Comparison of ENCODE assay signal across 20 cellular contexts in genomic region chr19:32661318-32661717, GRCh38. TPM values are rescaled to one million over a fixed set of nuclear protein-coding genes. Genes with fewer than 3 reads are reported as not detected.
"Had no signal": no experiment of that assay in that cellular context is flagged by ENCODE, and none has a peak within 500 bp of the region (broad histone marks: within the 10 kb centered on the region; RNA-seq: fewer than 3 reads in every experiment).

No MANE protein-coding gene starts in this region.

- H3K27me3 Mint-ChIP-seq: naive thymus-derived CD8-positive, alpha-beta T cell had no signal

- H3K4me2 ChIP-seq: hepatocyte had no signal

- H3K9me3 ChIP-seq: esophagus muscularis mucosa, mucosa of descending colon, right atrium auricular region, stomach, upper lobe of left lung, uterus had no signal

- H3K4me1 ChIP-seq: stomach, uterus had no signal

- H3K27ac ChIP-seq: epithelial cell of prostate, esophagus muscularis mucosa, hepatocyte, right atrium auricular region, stomach, upper lobe of left lung, uterus had no signal

- H2AFZ ChIP-seq: hepatocyte had no signal

- H3K4me3 ChIP-seq: esophagus muscularis mucosa, hepatocyte, lung, mucosa of descending colon, right atrium auricular region, stomach, upper lobe of left lung, uterus had no signal

- H3K27me3 ChIP-seq: esophagus muscularis mucosa, hepatocyte, right atrium auricular region, stomach, upper lobe of left lung, uterus had no signal

- H3K36me3 ChIP-seq: uterus had no signal

- H3K4me3 Mint-ChIP-seq: naive thymus-derived CD8-positive, alpha-beta T cell had no signal

- FAIRE-seq: endometrium, small intestine had no signal

- ATAC-seq: left colon; left ventricle myocardium superior; mucosa of descending colon; naive thymus-derived CD8-positive, alpha-beta T cell had no signal

- DNase-seq: effector memory CD4-positive, alpha-beta T cell; left colon; left ventricle myocardium superior; naive thymus-derived CD8-positive, alpha-beta T cell; small intestine; stimulated activated CD4-positive, alpha-beta T cell treated with anti-CD3 and anti-CD28 coated beads, Interleukin-12 subunit alpha, Interleukin-12 subunit beta, amount 100 ng/mL, for 4 hours; stimulated activated naive CD4-positive, alpha-beta T cell; stomach; substantia nigra; upper lobe of left lung; uterus had no signal

- H3K9me3 Mint-ChIP-seq: naive thymus-derived CD8-positive, alpha-beta T cell had no signal

RNA-seq across cellular contexts. Expression of gene RGS9BP, which starts 14.3 kb away (rescaled TPM):
- total RNA-seq: mesenteric fat pad had no signal
- polyA plus RNA-seq: neural cell had no signal

RNA-seq across cellular contexts. Expression of gene TDRD12, which starts 58.2 kb away (rescaled TPM):
- total RNA-seq: left ventricle myocardium superior, mesenteric fat pad had no signal
- polyA plus RNA-seq: hepatocyte had no signal
